ENCODE assay signal across 22 cellular contexts in the genomic region with DNA sequence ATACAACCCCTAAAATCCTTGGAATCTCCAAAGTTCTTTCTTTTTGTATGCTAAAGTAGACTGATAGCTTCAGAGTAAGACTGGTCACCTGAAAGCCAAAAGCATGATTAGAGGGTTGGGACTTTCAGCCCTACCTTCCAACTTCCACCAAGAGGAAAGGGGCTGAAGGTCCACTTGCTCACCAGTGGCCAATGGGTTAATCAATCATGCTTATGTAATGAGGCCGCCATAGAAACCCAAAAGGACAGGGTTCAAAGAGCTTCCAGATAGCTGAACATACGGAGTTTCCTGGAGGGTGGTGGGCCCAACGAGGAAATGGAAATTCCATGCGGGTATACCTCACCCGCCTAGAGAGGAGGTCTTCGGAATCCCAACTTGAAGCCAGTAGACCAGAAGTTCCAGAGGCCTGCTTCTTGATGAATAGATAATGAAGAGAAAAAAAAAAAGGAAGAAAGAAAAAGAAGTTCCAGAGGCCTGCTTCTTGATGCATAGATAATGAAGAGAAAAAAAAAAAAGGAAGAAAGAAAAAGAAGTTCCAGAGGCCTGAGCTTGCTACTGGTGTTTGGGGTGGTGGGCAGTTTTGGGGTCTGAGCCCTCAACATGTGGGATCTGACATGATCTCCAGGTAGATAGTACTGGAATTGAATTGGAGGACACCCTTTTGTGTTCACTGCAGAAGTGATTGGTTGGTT. TPM values are rescaled to one million over a fixed set of nuclear protein-coding genes. Genes with fewer than 3 reads are reported as not detected.
DNase-seq lines count a peak whose midpoint lies in the region; TF ChIP-seq lines count a peak whose summit lies in the region.
"Had no signal": no experiment of that assay in that cellular context is flagged by ENCODE, and none has a peak within 500 bp of the region (broad histone marks: within the 10 kb centered on the region; RNA-seq: fewer than 3 reads in every experiment).

No MANE protein-coding gene starts in this region.

- H3K36me3 Mint-ChIP-seq in activated naive CD4-positive, alpha-beta T cell treated with anti-CD3 and anti-CD28 coated beads, Interleukin-2, amount 50 U/mL, for 24 hours: peaks cover 12% of the 10 kb centered on the region
- H3K36me3 Mint-ChIP-seq in activated naive CD8-positive, alpha-beta T cell: peaks cover 3% of the 10 kb centered on the region
- peaks cover 11% of the 10 kb centered on the region for H3K36me3 Mint-ChIP-seq in activated CD4-positive, alpha-beta T cell treated with anti-CD3 and anti-CD28 coated beads, Interleukin-2, amount 10 ng/mL, durations not matched to agents 7 days and 5 days (ENCODE audit: low read depth)

- no peak for DNase-seq in activated naive CD4-positive, alpha-beta T cell treated with anti-CD3 and anti-CD28 coated beads, Interleukin-2, amount 50 U/mL, for 16 hours
- DNase-seq in MV-4-11 (lab: John Stamatoyannopoulos, UW): peak; percentile 31
- DNase-seq in spleen: no peak
- DNase-seq in activated CD4-positive, alpha-beta T cell treated with anti-CD3 and anti-CD28 coated beads, Interleukin-2, amount 10 ng/mL, durations not matched to agents 7 days and 5 days: no peak
- DNase-seq in activated gamma-delta T cell (lab: John Stamatoyannopoulos, UW): no peak
- no peak for DNase-seq in AML-193 (lab: John Stamatoyannopoulos, UW)
- DNase-seq: activated CD8-positive, alpha-beta memory T cell treated with anti-CD3 and anti-CD28 coated beads, Interleukin-2, amount 50 U/mL, for 48 hours; activated gamma-delta T cell treated with Interleukin-2 at 50 U/mL for 16 hours; DMS153; effector CD8-positive, alpha-beta T cell; GDM1; NCI-H1092 treated with DMSO at 0.1 percent for 48 hours; NCI-H2081 treated with DMSO at 0.1 percent for 48 hours; NCI-H510A; NK-92 treated with Interleukin-12 subunit alpha and Interleukin-12 subunit beta, amount 100 ng/mL, for 24 hours; stimulated activated CD4-positive, alpha-beta T cell treated with anti-CD3 and anti-CD28 coated beads, Interleukin-15, amount 100 ng/mL, for 24 hours had no signal

- TF ChIP-seq POLR2A in spleen (IDR thresholded peaks at IDR 0.05): no peak

- 69 to 81% (median 75%) methylated on average over 6 of the region's 6 CpGs for WGBS in spleen, 5 donors

- H3K27ac ChIP-seq in spleen: peak overlapping the region; percentile 41 to 87 (median 76)
- H3K27ac ChIP-seq: C4-2B, suprapubic skin, vagina, VCaP had no signal

- H3K4me1 ChIP-seq in spleen: peaks cover 7 to 73% (median 28%) of the 10 kb centered on the region in 6 donors
- H3K4me1 ChIP-seq: vagina had no signal

- peak overlapping the region; percentile 69 for H3K27ac Mint-ChIP-seq in activated naive CD4-positive, alpha-beta T cell treated with anti-CD3 and anti-CD28 coated beads, Interleukin-2, amount 50 U/mL, for 24 hours
- peak overlapping the region; percentile 76 for H3K27ac Mint-ChIP-seq in activated naive CD8-positive, alpha-beta T cell
- H3K27ac Mint-ChIP-seq in activated CD4-positive, alpha-beta T cell treated with anti-CD3 and anti-CD28 coated beads, Interleukin-2, amount 10 ng/mL, durations not matched to agents 7 days and 5 days: no peak overlapping the region

- H3K4me1 Mint-ChIP-seq in activated naive CD4-positive, alpha-beta T cell treated with anti-CD3 and anti-CD28 coated beads, Interleukin-2, amount 50 U/mL, for 24 hours: peaks cover 68% of the 10 kb centered on the region
- peaks cover 63% of the 10 kb centered on the region for H3K4me1 Mint-ChIP-seq in activated naive CD8-positive, alpha-beta T cell (ENCODE audit: low read depth)
- peaks cover 34% of the 10 kb centered on the region for H3K4me1 Mint-ChIP-seq in activated CD4-positive, alpha-beta T cell treated with anti-CD3 and anti-CD28 coated beads, Interleukin-2, amount 10 ng/mL, durations not matched to agents 7 days and 5 days

- intact Hi-C loops in spleen (cut with DNase I; ENCODE audit: low total_unique reads): no loop called here

- peak overlapping the region; percentile 43 for H3K4me3 Mint-ChIP-seq in activated naive CD4-positive, alpha-beta T cell treated with anti-CD3 and anti-CD28 coated beads, Interleukin-2, amount 50 U/mL, for 24 hours
- no peak overlapping the region for H3K4me3 Mint-ChIP-seq in activated naive CD8-positive, alpha-beta T cell
- H3K4me3 Mint-ChIP-seq in activated CD4-positive, alpha-beta T cell treated with anti-CD3 and anti-CD28 coated beads, Interleukin-2, amount 10 ng/mL, durations not matched to agents 7 days and 5 days: no peak overlapping the region

- POLR2A ChIA-PET in activated CD4-positive, alpha-beta T cell treated with anti-CD3 and anti-CD28 coated beads, Interleukin-2, amount 10 ng/mL, durations not matched to agents 7 days and 5 days (lab: Charles Lee): no interaction called here

- no peaks in the 10 kb centered on the region for H3K27me3 Mint-ChIP-seq in activated naive CD4-positive, alpha-beta T cell treated with anti-CD3 and anti-CD28 coated beads, Interleukin-2, amount 50 U/mL, for 24 hours
- no peaks in the 10 kb centered on the region for H3K27me3 Mint-ChIP-seq in activated naive CD8-positive, alpha-beta T cell
- no peaks in the 10 kb centered on the region for H3K27me3 Mint-ChIP-seq in activated CD4-positive, alpha-beta T cell treated with anti-CD3 and anti-CD28 coated beads, Interleukin-2, amount 10 ng/mL, durations not matched to agents 7 days and 5 days

- H3K36me3 ChIP-seq in spleen: no peaks in the 10 kb centered on the region
- H3K36me3 ChIP-seq: suprapubic skin, vagina had no signal

- CTCF ChIA-PET in activated CD4-positive, alpha-beta T cell treated with anti-CD3 and anti-CD28 coated beads, Interleukin-2, amount 10 ng/mL, durations not matched to agents 7 days and 5 days (lab: Charles Lee): interaction anchor here (0.6 to 1.8 kb wide), 5 partner anchors 8 to 310 kb away, joined by 3 read pairs; no protein-coding TSS in a partner anchor

- H3K27me3 ChIP-seq in spleen (replicated peaks in 1 of 7): no peaks in the 10 kb centered on the region
- H3K27me3 ChIP-seq: suprapubic skin, vagina had no signal

- H3K4me3 ChIP-seq in spleen: peak overlapping the region in 3 of 8 donors; percentile 6 to 59 (median 22)
- H3K4me3 ChIP-seq: suprapubic skin, vagina had no signal

- no peak for TF ChIP-seq CTCF in spleen (IDR thresholded peaks at IDR 0.05 in 8 of 11, conservative IDR thresholded peaks at IDR 0.05 in 3 of 11)

- no peaks in the 10 kb centered on the region for H3K9me3 ChIP-seq in spleen
- H3K9me3 ChIP-seq: suprapubic skin, vagina had no signal

- H3K9me3 Mint-ChIP-seq in activated naive CD4-positive, alpha-beta T cell treated with anti-CD3 and anti-CD28 coated beads, Interleukin-2, amount 50 U/mL, for 24 hours: no peaks in the 10 kb centered on the region
- H3K9me3 Mint-ChIP-seq in activated naive CD8-positive, alpha-beta T cell (ENCODE audit: low read depth): peaks cover 6% of the 10 kb centered on the region
- H3K9me3 Mint-ChIP-seq in activated CD4-positive, alpha-beta T cell treated with anti-CD3 and anti-CD28 coated beads, Interleukin-2, amount 10 ng/mL, durations not matched to agents 7 days and 5 days: peaks cover 9% of the 10 kb centered on the region

RNA-seq across cellular contexts. Expression of gene BTG1, which starts 11.2 kb away (rescaled TPM):
- total RNA-seq in spleen: 100 to 1,000 TPM; 171 to 358 (median 256) TPM
- polyA plus RNA-seq in spleen: 100 to 1,000 TPM; 122 to 228 (median 132) TPM
- total RNA-seq in activated CD4-positive, alpha-beta T cell treated with anti-CD3 and anti-CD28 coated beads, Interleukin-2, amount 10 ng/mL, durations not matched to agents 7 days and 5 days: 100 to 1,000 TPM; 102 to 133 TPM
